19 cellular contexts compared by ENCODE assay signal in the genomic region with DNA sequence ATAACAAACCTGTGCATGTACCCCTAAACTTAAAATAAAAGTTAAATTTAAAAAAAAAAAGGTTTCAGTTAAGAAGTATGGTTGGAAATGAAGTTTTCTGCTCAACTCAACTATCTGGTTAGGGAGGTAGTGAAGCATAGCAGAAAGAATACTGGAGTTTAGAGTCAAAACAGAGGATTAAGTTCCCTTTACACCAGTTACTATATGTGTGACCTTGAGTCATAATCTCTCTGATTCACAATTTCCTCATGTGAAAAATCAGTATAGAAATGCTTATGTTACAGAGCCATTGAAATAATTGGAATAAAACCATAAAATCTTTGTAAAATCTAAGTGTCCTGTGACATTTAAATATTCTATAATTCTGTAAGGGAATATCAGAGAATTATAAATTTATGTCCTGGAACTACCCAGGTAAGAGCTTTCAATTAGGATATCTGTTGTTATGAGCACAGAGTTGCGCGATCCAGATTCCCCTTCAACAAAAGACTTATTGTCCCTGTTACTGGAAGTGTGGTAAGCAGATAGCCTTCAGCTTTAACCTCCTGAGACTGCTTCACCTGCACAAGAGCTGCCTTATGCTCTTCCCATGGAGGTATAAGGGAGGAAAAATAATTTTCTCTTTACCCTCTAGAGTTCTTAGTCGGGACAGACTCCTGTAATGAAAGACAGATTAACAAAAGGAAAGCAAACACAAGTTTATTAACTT.
DNase-seq lines count a peak whose midpoint lies in the region; ATAC-seq, FAIRE-seq and TF ChIP-seq lines count a peak whose summit lies in the region.
"Had no signal": no experiment of that assay in that cellular context is flagged by ENCODE, and none has a peak within 500 bp of the region (broad histone marks: within the 10 kb centered on the region; RNA-seq: fewer than 3 reads in every experiment).

No MANE protein-coding gene starts in this region.

- CTCF ChIA-PET in HepG2 (lab: Yijun Ruan, JAX; ENCODE audit: low intra/inter-chr PET ratio, low total read pairs): no interaction called here

- intact Hi-C loops in HepG2 (cut with micrococcal nuclease; ENCODE audit: unreplicated experiment): no loop called here
- intact Hi-C loops in right lobe of liver (cut with DNase I): no loop called here
- intact Hi-C loops in adrenal gland (cut with DNase I): no loop called here

- no peaks in the 10 kb centered on the region for H4K20me1 ChIP-seq in HepG2 (ENCODE audit: insufficient read depth, low read length)

- H3K4me1 ChIP-seq in HepG2 (ENCODE audit: insufficient read depth, low read length) (no peaks in the 10 kb centered on the region), right lobe of liver (no peaks in the 10 kb centered on the region), adrenal gland (replicated peaks in 1 of 2) (no peaks in the 10 kb centered on the region), upper lobe of left lung (no peaks in the 10 kb centered on the region)

- TF ChIP-seq CTCF in HepG2 (CRISPR knock-in tag; IDR thresholded peaks at IDR 0.05): no peak
- TF ChIP-seq CTCF in right lobe of liver (IDR thresholded peaks at IDR 0.05): no peak
- no peak for TF ChIP-seq CTCF in adrenal gland (IDR thresholded peaks at IDR 0.05)
- TF ChIP-seq CTCF in upper lobe of left lung (IDR thresholded peaks at IDR 0.05): no peak

- TF ChIP-seq EP300 in HepG2 (IDR thresholded peaks at IDR 0.05; ENCODE audit: low read depth in 2 of 2, low read length in 2 of 2) (no peak), HepG2 (CRISPR knock-in tag; IDR thresholded peaks at IDR 0.05; ENCODE audit: borderline replicate concordance) (no peak), upper lobe of left lung (IDR thresholded peaks at IDR 0.05) (no peak)

- ATAC-seq in HepG2 (no peak), right lobe of liver (no peak), HG02970 (IDR thresholded peaks at IDR 0.05; ENCODE audit: low FRiP score, unreplicated experiment) (no peak), upper lobe of left lung (ENCODE audit: low FRiP score in 2 of 2) (no peak)

- 0% methylated on average over 3 of the region's 3 CpGs for WGBS in HepG2 (ENCODE audit: low lambda C conversion rate)
- 67% methylated on average over 3 of the region's 3 CpGs for WGBS in right lobe of liver (ENCODE audit: insufficient coverage, low coverage, low lambda C conversion rate, missing lambda C conversion rate)
- WGBS in adrenal gland, 4 donors: 77 to 94% (median 84%) methylated on average over 3 of the region's 3 CpGs
- 71 to 81% methylated on average over 1 to 3 of the region's 3 CpGs for WGBS in upper lobe of left lung, 2 donors

- H3K27ac ChIP-seq in HepG2 (ENCODE audit: extremely low read length, insufficient read depth, low read length) (no peak overlapping the region), right lobe of liver (no peak overlapping the region), adrenal gland (no peak overlapping the region), upper lobe of left lung (no peak overlapping the region)
- H3K27ac ChIP-seq: PC-9 had no signal

- no peaks in the 10 kb centered on the region for H3K79me2 ChIP-seq in HepG2 (ENCODE audit: insufficient read depth, low read length)

- DNase-seq in HepG2 (ENCODE audit: low spot score) (peak; percentile 2), right lobe of liver (no peak), kidney tubule cell (ENCODE audit: low spot score) (peak; percentile 1), adrenal gland (no peak), upper lobe of left lung (no peak)
- DNase-seq in activated CD4-positive, alpha-beta T cell treated with anti-CD3 and anti-CD28 coated beads, Interleukin-2, amount 50 U/mL, for 4 hours: no peak
- DNase-seq: CD4-positive, alpha-beta memory T cell; EL; IMR-90; Karpas-422; MM.1S; NCI-H1105; NCI-H187 treated with DMSO at 0.1 percent for 48 hours; NCI-H2171; NCI-H446; NCI-H748 treated with DMSO at 0.1 percent for 48 hours; PC-9 had no signal

- H3K36me3 ChIP-seq in HepG2 (replicated peaks in 1 of 2; ENCODE audit: control insufficient read depth in 1 of 2, insufficient read depth in 2 of 2, low read length in 2 of 2): no peaks in the 10 kb centered on the region
- no peaks in the 10 kb centered on the region for H3K36me3 ChIP-seq in right lobe of liver
- H3K36me3 ChIP-seq in adrenal gland (replicated peaks in 1 of 2): no peaks in the 10 kb centered on the region
- no peaks in the 10 kb centered on the region for H3K36me3 ChIP-seq in upper lobe of left lung

- H3K4me2 ChIP-seq in HepG2 (ENCODE audit: low read depth, low read length): no peak overlapping the region
- H3K4me2 ChIP-seq: PC-9 had no signal

- no peak for TF ChIP-seq RAD21 in HepG2 (CRISPR knock-in tag; IDR thresholded peaks at IDR 0.05)

- H3K9ac ChIP-seq in HepG2 (ENCODE audit: insufficient read depth, low read depth, low read length): no peak overlapping the region

- no peak for TF ChIP-seq POLR2A in HepG2 (IDR thresholded peaks at IDR 0.05; ENCODE audit: insufficient read depth in 1 of 2, low read depth in 2 of 2, low read length in 2 of 2)
- TF ChIP-seq POLR2A in right lobe of liver (IDR thresholded peaks at IDR 0.05): no peak
- no peak for TF ChIP-seq POLR2A in adrenal gland (IDR thresholded peaks at IDR 0.05)
- no peak for TF ChIP-seq POLR2A in upper lobe of left lung (IDR thresholded peaks at IDR 0.05)

- POLR2A ChIA-PET in HepG2 (lab: Yijun Ruan, JAX): no interaction called here

- no peak overlapping the region for H2AFZ ChIP-seq in HepG2 (ENCODE audit: low read length)
- H2AFZ ChIP-seq: PC-9 had no signal

- H3K4me3 ChIP-seq in HepG2 (replicated peaks in 1 of 3; ENCODE audit: insufficient read depth in 1 of 3, low read depth in 2 of 3, low read length in 3 of 3): no peak overlapping the region
- H3K4me3 ChIP-seq in right lobe of liver: no peak overlapping the region
- no peak overlapping the region for H3K4me3 ChIP-seq in adrenal gland
- no peak overlapping the region for H3K4me3 ChIP-seq in upper lobe of left lung
- H3K4me3 ChIP-seq: PC-9 had no signal

- no peaks in the 10 kb centered on the region for H3K27me3 ChIP-seq in HepG2 (ENCODE audit: control insufficient read depth in 1 of 2, insufficient read depth in 2 of 2, low read length in 2 of 2)
- H3K27me3 ChIP-seq in right lobe of liver: no peaks in the 10 kb centered on the region
- no peaks in the 10 kb centered on the region for H3K27me3 ChIP-seq in adrenal gland
- no peaks in the 10 kb centered on the region for H3K27me3 ChIP-seq in upper lobe of left lung

- BruUV-seq in HepG2 (replicated peaks; lab: Mats Ljungman, UMichigan): no TSS peak

- no peaks in the 10 kb centered on the region for H3K9me3 ChIP-seq in HepG2 (ENCODE audit: low read length)
- no peaks in the 10 kb centered on the region for H3K9me3 ChIP-seq in right lobe of liver
- H3K9me3 ChIP-seq in adrenal gland (replicated peaks in 1 of 3): no peaks in the 10 kb centered on the region
- no peaks in the 10 kb centered on the region for H3K9me3 ChIP-seq in upper lobe of left lung

- in situ Hi-C loops in HepG2 (cut with HindIII; ENCODE audit: extremely low pct_ligation_motif_present, low pct_unique_long_range_greater_than_20kb): no loop called here

- FAIRE-seq in HepG2 (lab: Jason Lieb, UNC) (no peak), colon (lab: Jason Lieb, UNC) (peak; percentile 66)

TF ChIP-seq in HepG2, 621 proteins besides CTCF, POLR2A, EP300 and RAD21 (continues in another document):
- TF ChIP-seq ZNF83 (CRISPR knock-in tag; IDR thresholded peaks at IDR 0.05; ENCODE audit: borderline replicate concordance) (no peak), KAT8 (CRISPR knock-in tag; IDR thresholded peaks at IDR 0.05) (no peak), ZEB1 (IDR thresholded peaks at IDR 0.05; ENCODE audit: insufficient replicate concordance, low read depth) (no peak), STAT5B (CRISPR knock-in tag; IDR thresholded peaks at IDR 0.05) (no peak), ZSCAN9 (CRISPR knock-in tag; IDR thresholded peaks at IDR 0.05; ENCODE audit: borderline replicate concordance) (no peak), FOXO1 (CRISPR knock-in tag; IDR thresholded peaks at IDR 0.05) (no peak), TEAD2 (CRISPR knock-in tag; IDR thresholded peaks at IDR 0.05) (no peak), NR2F6 (IDR thresholded peaks at IDR 0.05) (no peak), NR2F6 (CRISPR knock-in tag; IDR thresholded peaks at IDR 0.05) (no peak), PCBP2 (optimal IDR thresholded peaks at IDR 0.05; ENCODE audit: low read depth, low read length, poor library complexity, severe bottlenecking) (no peak), ZNF225 (CRISPR knock-in tag; IDR thresholded peaks at IDR 0.05) (no peak)
- TF ChIP-seq, protein P1, sequence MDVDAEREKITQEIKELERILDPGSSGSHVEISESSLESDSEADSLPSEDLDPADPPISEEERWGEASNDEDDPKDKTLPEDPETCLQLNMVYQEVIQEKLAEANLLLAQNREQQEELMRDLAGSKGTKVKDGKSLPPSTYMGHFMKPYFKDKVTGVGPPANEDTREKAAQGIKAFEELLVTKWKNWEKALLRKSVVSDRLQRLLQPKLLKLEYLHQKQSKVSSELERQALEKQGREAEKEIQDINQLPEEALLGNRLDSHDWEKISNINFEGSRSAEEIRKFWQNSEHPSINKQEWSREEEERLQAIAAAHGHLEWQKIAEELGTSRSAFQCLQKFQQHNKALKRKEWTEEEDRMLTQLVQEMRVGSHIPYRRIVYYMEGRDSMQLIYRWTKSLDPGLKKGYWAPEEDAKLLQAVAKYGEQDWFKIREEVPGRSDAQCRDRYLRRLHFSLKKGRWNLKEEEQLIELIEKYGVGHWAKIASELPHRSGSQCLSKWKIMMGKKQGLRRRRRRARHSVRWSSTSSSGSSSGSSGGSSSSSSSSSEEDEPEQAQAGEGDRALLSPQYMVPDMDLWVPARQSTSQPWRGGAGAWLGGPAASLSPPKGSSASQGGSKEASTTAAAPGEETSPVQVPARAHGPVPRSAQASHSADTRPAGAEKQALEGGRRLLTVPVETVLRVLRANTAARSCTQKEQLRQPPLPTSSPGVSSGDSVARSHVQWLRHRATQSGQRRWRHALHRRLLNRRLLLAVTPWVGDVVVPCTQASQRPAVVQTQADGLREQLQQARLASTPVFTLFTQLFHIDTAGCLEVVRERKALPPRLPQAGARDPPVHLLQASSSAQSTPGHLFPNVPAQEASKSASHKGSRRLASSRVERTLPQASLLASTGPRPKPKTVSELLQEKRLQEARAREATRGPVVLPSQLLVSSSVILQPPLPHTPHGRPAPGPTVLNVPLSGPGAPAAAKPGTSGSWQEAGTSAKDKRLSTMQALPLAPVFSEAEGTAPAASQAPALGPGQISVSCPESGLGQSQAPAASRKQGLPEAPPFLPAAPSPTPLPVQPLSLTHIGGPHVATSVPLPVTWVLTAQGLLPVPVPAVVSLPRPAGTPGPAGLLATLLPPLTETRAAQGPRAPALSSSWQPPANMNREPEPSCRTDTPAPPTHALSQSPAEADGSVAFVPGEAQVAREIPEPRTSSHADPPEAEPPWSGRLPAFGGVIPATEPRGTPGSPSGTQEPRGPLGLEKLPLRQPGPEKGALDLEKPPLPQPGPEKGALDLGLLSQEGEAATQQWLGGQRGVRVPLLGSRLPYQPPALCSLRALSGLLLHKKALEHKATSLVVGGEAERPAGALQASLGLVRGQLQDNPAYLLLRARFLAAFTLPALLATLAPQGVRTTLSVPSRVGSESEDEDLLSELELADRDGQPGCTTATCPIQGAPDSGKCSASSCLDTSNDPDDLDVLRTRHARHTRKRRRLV (CRISPR knock-in tag; IDR thresholded peaks at IDR 0.05): no peak

Comparison
In these comparisons a context has a peak if more than half of its experiments do, and no peak if none do; other contexts are left out.
1. DNase-seq: peak in HepG2 (single experiment) and kidney tubule cell (single experiment); none in right lobe of liver (0 of 3), adrenal gland (0 of 7), activated CD4-positive, alpha-beta T cell treated with anti-CD3 and anti-CD28 coated beads, Interleukin-2, amount 50 U/mL, for 4 hours (0 of 2) and upper lobe of left lung (0 of 2).